In the genomic region with DNA sequence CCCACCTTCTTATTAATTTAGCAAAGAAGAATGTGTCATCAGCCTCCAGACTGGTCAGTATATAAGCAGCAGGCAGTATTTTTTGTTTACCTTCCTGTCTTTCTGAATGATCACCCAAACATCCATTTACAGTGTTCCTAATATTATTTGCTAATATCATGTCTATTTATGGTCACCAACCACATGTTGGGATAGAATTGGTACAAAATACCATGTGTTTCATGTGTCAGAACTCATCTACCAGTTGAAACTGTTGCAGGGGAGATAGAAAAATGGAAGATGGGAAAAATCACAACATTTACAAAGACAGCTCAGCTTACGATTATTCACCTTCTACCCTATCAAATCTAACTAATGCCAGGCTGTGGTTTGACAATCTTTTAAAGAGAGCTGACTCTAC, we compare ENCODE assay signal across 23 cellular contexts.
DNase-seq lines count a peak whose midpoint lies in the region; ATAC-seq, FAIRE-seq and TF ChIP-seq lines count a peak whose summit lies in the region.
"Had no signal": no experiment of that assay in that cellular context is flagged by ENCODE, and none has a peak within 500 bp of the region (broad histone marks: within the 10 kb centered on the region; RNA-seq: fewer than 3 reads in every experiment).

No MANE protein-coding gene starts in this region.

- intact Hi-C loops in HepG2 (cut with micrococcal nuclease; ENCODE audit: unreplicated experiment) (no loop called here), right lobe of liver (cut with DNase I) (no loop called here), left ventricle myocardium inferior (cut with micrococcal nuclease) (no loop called here)

- WGBS in HepG2 (ENCODE audit: low lambda C conversion rate) = 3% methylated on average over 1 of the region's 1 CpG
- WGBS in right lobe of liver (ENCODE audit: insufficient coverage, low coverage, low lambda C conversion rate, missing lambda C conversion rate) = 100% methylated on average over 1 of the region's 1 CpG

- POLR2A ChIA-PET in HepG2 (lab: Yijun Ruan, JAX) = no interaction called here

- ATAC-seq in HepG2 (no peak), right lobe of liver (no peak), memory B cell (ENCODE audit: low read depth) (no peak), GM18858 (IDR thresholded peaks at IDR 0.05; ENCODE audit: unreplicated experiment) (no peak)
- ATAC-seq: GM12878, left lung had no signal

- no peaks in the 10 kb centered on the region for H3K9me3 Mint-ChIP-seq in memory B cell
- H3K9me3 Mint-ChIP-seq: brain had no signal

- H3K4me1 ChIP-seq in HepG2 (ENCODE audit: insufficient read depth, low read length) = no peaks in the 10 kb centered on the region
- peaks cover 0 to under 1% (median 0%) of the 10 kb centered on the region in 4 donors for H3K4me1 ChIP-seq in right lobe of liver
- H3K4me1 ChIP-seq in Karpas-422 (ENCODE audit: low read length) = peaks cover 58% of the 10 kb centered on the region
- H3K4me1 ChIP-seq in left ventricle myocardium inferior = peaks cover 5% of the 10 kb centered on the region

- H3K36me3 Mint-ChIP-seq in memory B cell = peaks cover 18% of the 10 kb centered on the region
- H3K36me3 Mint-ChIP-seq: brain had no signal

- no peaks in the 10 kb centered on the region for H3K27me3 Mint-ChIP-seq in memory B cell
- H3K27me3 Mint-ChIP-seq: brain had no signal

- no peak for TF ChIP-seq EP300 in HepG2 (IDR thresholded peaks at IDR 0.05; ENCODE audit: low read depth in 2 of 2, low read length in 2 of 2)
- TF ChIP-seq EP300 in HepG2 (CRISPR knock-in tag; IDR thresholded peaks at IDR 0.05; ENCODE audit: borderline replicate concordance) = no peak

- no TSS peak for BruUV-seq in HepG2 (replicated peaks; lab: Mats Ljungman, UMichigan)

- H3K9ac ChIP-seq in HepG2 (ENCODE audit: insufficient read depth, low read depth, low read length) = no peak overlapping the region
- H3K9ac ChIP-seq in Karpas-422 (ENCODE audit: low read length) = no peak overlapping the region
- H3K9ac ChIP-seq: GM23248, KMS-11 had no signal

- in situ Hi-C loops in HepG2 (cut with HindIII; ENCODE audit: extremely low pct_ligation_motif_present, low pct_unique_long_range_greater_than_20kb) = no loop called here

- H4K20me1 ChIP-seq in HepG2 (ENCODE audit: insufficient read depth, low read length) = no peaks in the 10 kb centered on the region
- no peaks in the 10 kb centered on the region for H4K20me1 ChIP-seq in Karpas-422 (ENCODE audit: insufficient read depth, low read depth, low read length)

- no peak overlapping the region for H2AFZ ChIP-seq in HepG2 (ENCODE audit: low read length)
- no peak overlapping the region for H2AFZ ChIP-seq in Karpas-422 (ENCODE audit: low read length)
- H2AFZ ChIP-seq: GM23248 had no signal

- no peaks in the 10 kb centered on the region for H3K36me3 ChIP-seq in HepG2 (replicated peaks in 1 of 2; ENCODE audit: control insufficient read depth in 1 of 2, insufficient read depth in 2 of 2, low read length in 2 of 2)
- H3K36me3 ChIP-seq in right lobe of liver = no peaks in the 10 kb centered on the region
- H3K36me3 ChIP-seq in Karpas-422 (ENCODE audit: insufficient read depth, low read length) = no peaks in the 10 kb centered on the region
- no peaks in the 10 kb centered on the region for H3K36me3 ChIP-seq in left ventricle myocardium inferior
- H3K36me3 ChIP-seq: adrenal gland, left lung, SJSA1, upper lobe of left lung had no signal

- no peak overlapping the region for H3K27ac ChIP-seq in HepG2 (ENCODE audit: extremely low read length, insufficient read depth, low read length)
- H3K27ac ChIP-seq in right lobe of liver = no peak overlapping the region
- H3K27ac ChIP-seq in Karpas-422 (ENCODE audit: low read length) = peak overlapping the region; percentile 77; the same call in 1 of the 2 replicates
- no peak overlapping the region for H3K27ac ChIP-seq in left ventricle myocardium inferior (replicated peaks)
- H3K27ac ChIP-seq: adrenal gland, dorsolateral prefrontal cortex, GM23248, KMS-11, left lung, SJSA1, upper lobe of left lung had no signal

- H3K4me1 Mint-ChIP-seq in memory B cell = peaks cover 51% of the 10 kb centered on the region

- CTCF ChIA-PET in HepG2 (lab: Yijun Ruan, JAX; ENCODE audit: low intra/inter-chr PET ratio, low total read pairs) = no interaction called here

- H3K9me2 ChIP-seq in Karpas-422 (replicated peaks; ENCODE audit: insufficient read depth, low read length) = no peaks in the 10 kb centered on the region

- no peak overlapping the region for H3K4me3 Mint-ChIP-seq in memory B cell
- H3K4me3 Mint-ChIP-seq: brain had no signal

- H3K27ac Mint-ChIP-seq in memory B cell = peak overlapping the region; percentile 88

- H3K27me3 ChIP-seq in HepG2 (ENCODE audit: control insufficient read depth in 1 of 2, insufficient read depth in 2 of 2, low read length in 2 of 2) = no peaks in the 10 kb centered on the region
- no peaks in the 10 kb centered on the region for H3K27me3 ChIP-seq in right lobe of liver
- H3K27me3 ChIP-seq in Karpas-422 (ENCODE audit: low read length) = no peaks in the 10 kb centered on the region
- no peaks in the 10 kb centered on the region for H3K27me3 ChIP-seq in left ventricle myocardium inferior (ENCODE audit: low read depth)
- H3K27me3 ChIP-seq: adrenal gland, dorsolateral prefrontal cortex, left lung, SJSA1, upper lobe of left lung had no signal

- H3K9me3 ChIP-seq in HepG2 (ENCODE audit: low read length) (no peaks in the 10 kb centered on the region), right lobe of liver (no peaks in the 10 kb centered on the region), Karpas-422 (ENCODE audit: low read length) (no peaks in the 10 kb centered on the region), left ventricle myocardium inferior (replicated peaks) (no peaks in the 10 kb centered on the region)
- H3K9me3 ChIP-seq: adrenal gland, left lung, SJSA1, upper lobe of left lung had no signal

- TF ChIP-seq CTCF in HepG2 (CRISPR knock-in tag; IDR thresholded peaks at IDR 0.05) (no peak), right lobe of liver (IDR thresholded peaks at IDR 0.05) (no peak), left ventricle myocardium inferior (IDR thresholded peaks at IDR 0.05; ENCODE audit: borderline replicate concordance) (no peak)

- TF ChIP-seq RAD21 in HepG2 (CRISPR knock-in tag; IDR thresholded peaks at IDR 0.05) = no peak

- H3K79me2 ChIP-seq in HepG2 (ENCODE audit: insufficient read depth, low read length) (no peaks in the 10 kb centered on the region), Karpas-422 (ENCODE audit: low read length) (peaks cover 90% of the 10 kb centered on the region)

- TF ChIP-seq POLR2A in HepG2 (IDR thresholded peaks at IDR 0.05; ENCODE audit: insufficient read depth in 1 of 2, low read depth in 2 of 2, low read length in 2 of 2) (no peak), right lobe of liver (IDR thresholded peaks at IDR 0.05) (no peak)

- H3K4me3 ChIP-seq in HepG2 (replicated peaks in 1 of 3; ENCODE audit: insufficient read depth in 1 of 3, low read depth in 2 of 3, low read length in 3 of 3) (no peak overlapping the region), right lobe of liver (no peak overlapping the region), Karpas-422 (ENCODE audit: low read length) (no peak overlapping the region), left ventricle myocardium inferior (no peak overlapping the region)
- H3K4me3 ChIP-seq: adrenal gland, dorsolateral prefrontal cortex, GM12878, GM23248, left lung, SJSA1, upper lobe of left lung had no signal

- FAIRE-seq in HepG2 (lab: Jason Lieb, UNC) = no peak
- FAIRE-seq: D721Med, GM12878, islet of Langerhans had no signal

- H3K4me2 ChIP-seq in HepG2 (ENCODE audit: low read depth, low read length) = no peak overlapping the region
- H3K4me2 ChIP-seq in Karpas-422 (ENCODE audit: low read depth, low read length, poor library complexity, severe bottlenecking) = no peak overlapping the region
- H3K4me2 ChIP-seq: KMS-11 had no signal

- DNase-seq in HepG2 (ENCODE audit: low spot score) (no peak), right lobe of liver (no peak), Karpas-422 (no peak), memory B cell (ENCODE audit: low spot score in 2 of 2) (no peak), left ventricle myocardium inferior (no peak)
- no peak for DNase-seq in NK-92 treated with Interleukin-12 subunit alpha and Interleukin-12 subunit beta, amount 100 ng/mL, for 24 hours (lab: John Stamatoyannopoulos, UW)
- DNase-seq: adrenal gland, C1 segment of cervical spinal cord, dorsolateral prefrontal cortex, GM23248, left lung, NCI-H1417, NCI-H2029 treated with DMSO at 0.1 percent for 48 hours, NCI-H2227 treated with DMSO at 0.1 percent for 48 hours, retina, upper lobe of left lung had no signal

TF ChIP-seq in HepG2, 621 proteins besides CTCF, POLR2A, EP300 and RAD21:
- TF ChIP-seq, protein P1, sequence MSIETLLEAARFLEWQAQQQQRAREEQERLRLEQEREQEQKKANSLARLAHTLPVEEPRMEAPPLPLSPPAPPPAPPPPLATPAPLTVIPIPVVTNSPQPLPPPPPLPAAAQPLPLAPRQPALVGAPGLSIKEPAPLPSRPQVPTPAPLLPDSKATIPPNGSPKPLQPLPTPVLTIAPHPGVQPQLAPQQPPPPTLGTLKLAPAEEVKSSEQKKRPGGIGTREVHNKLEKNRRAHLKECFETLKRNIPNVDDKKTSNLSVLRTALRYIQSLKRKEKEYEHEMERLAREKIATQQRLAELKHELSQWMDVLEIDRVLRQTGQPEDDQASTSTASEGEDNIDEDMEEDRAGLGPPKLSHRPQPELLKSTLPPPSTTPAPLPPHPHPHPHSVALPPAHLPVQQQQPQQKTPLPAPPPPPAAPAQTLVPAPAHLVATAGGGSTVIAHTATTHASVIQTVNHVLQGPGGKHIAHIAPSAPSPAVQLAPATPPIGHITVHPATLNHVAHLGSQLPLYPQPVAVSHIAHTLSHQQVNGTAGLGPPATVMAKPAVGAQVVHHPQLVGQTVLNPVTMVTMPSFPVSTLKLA (IDR thresholded peaks at IDR 0.05) = peak; percentile 91
- TF ChIP-seq SOX13 (IDR thresholded peaks at IDR 0.05) (no peak), SOX13 (CRISPR knock-in tag; conservative IDR thresholded peaks at IDR 0.05 in 1 of 2, IDR thresholded peaks at IDR 0.05 in 1 of 2) (no peak)
